Comparison of ENCODE assay signal across 26 cellular contexts in the genomic region with DNA sequence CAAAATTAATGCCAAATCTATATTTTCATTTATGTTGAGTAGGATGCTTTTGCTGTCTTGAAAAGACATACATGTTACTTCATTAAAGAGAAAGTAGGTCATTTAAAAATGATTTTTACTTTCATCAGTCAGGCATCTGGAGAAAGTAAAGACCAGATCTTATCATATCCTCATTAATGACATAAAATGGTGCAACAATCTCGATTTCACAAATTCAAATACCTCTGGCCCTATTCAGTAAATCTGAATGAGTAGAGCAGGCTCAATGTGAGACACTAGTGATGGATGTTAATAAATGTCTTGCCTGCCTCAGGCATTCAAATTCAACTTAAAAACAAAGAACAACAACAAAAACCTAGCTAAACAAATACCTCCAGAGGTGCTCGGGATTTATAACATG.
"Had no signal": no experiment of that assay in that cellular context is flagged by ENCODE, and none has a peak within 500 bp of the region (broad histone marks: within the 10 kb centered on the region; RNA-seq: fewer than 3 reads in every experiment).

No MANE protein-coding gene starts in this region.

- DNase-seq: activated CD4-positive, alpha-beta memory T cell treated with anti-CD3 and anti-CD28 coated beads, Interleukin-2, amount 10 ng/mL, durations not matched to agents 7 days and 5 days; activated CD4-positive, alpha-beta T cell treated with anti-CD3 and anti-CD28 coated beads, Interleukin-2, amount 10 ng/mL, durations not matched to agents 7 days and 5 days; activated CD4-positive, CD25-positive, alpha-beta regulatory T cell; activated gamma-delta T cell; activated naive CD4-positive, alpha-beta T cell treated with anti-CD3 and anti-CD28 coated beads for 36 hours; activated T-cell treated with anti-CD3 and anti-CD28 coated beads for 4 hours; activated T-cell treated with anti-CD3 and anti-CD28 coated beads, Interleukin-2, amount 50 U/mL, for 48 hours; anterior cingulate cortex; cerebellar nuclear complex; MM.1S; NCI-H1105 treated with DMSO at 0.1 percent for 48 hours; NCI-H1436 treated with DMSO at 0.1 percent for 48 hours; NCI-H187; NCI-H2081; NCI-H510A treated with DMSO at 0.1 percent for 48 hours; NK-92 treated with Interleukin-12 subunit alpha and Interleukin-12 subunit beta, amount 100 ng/mL, for 24 hours; OCI-M1; Peyer's patch; Right ventricle myocardium superior; SJCRH30; SK-N-SH; T-helper 1 cell had no signal

- H3K4me2 ChIP-seq: SK-N-SH had no signal

- H3K4me1 Mint-ChIP-seq: activated CD4-positive, alpha-beta memory T cell treated with anti-CD3 and anti-CD28 coated beads, Interleukin-2, amount 10 ng/mL, durations not matched to agents 7 days and 5 days; activated CD4-positive, alpha-beta T cell treated with anti-CD3 and anti-CD28 coated beads, Interleukin-2, amount 10 ng/mL, durations not matched to agents 7 days and 5 days; activated T-helper 17 cell treated with anti-CD3 and anti-CD28 coated beads, Interleukin-2, amount 50 U/mL, for 72 hours had no signal

- H3K27ac Mint-ChIP-seq: activated CD4-positive, alpha-beta memory T cell treated with anti-CD3 and anti-CD28 coated beads, Interleukin-2, amount 10 ng/mL, durations not matched to agents 7 days and 5 days; activated CD4-positive, alpha-beta T cell treated with anti-CD3 and anti-CD28 coated beads, Interleukin-2, amount 10 ng/mL, durations not matched to agents 7 days and 5 days; activated naive CD4-positive, alpha-beta T cell treated with anti-CD3 and anti-CD28 coated beads for 36 hours; activated naive CD8-positive, alpha-beta T cell; activated T-helper 17 cell treated with anti-CD3 and anti-CD28 coated beads, Interleukin-2, amount 50 U/mL, for 72 hours had no signal

- H3K27ac ChIP-seq: Peyer's patch, RWPE1, SJCRH30, VCaP had no signal

- H3K4me3 ChIP-seq: Peyer's patch, SJCRH30 had no signal

- H3K4me1 ChIP-seq: Peyer's patch, SJCRH30 had no signal

- H3K36me3 ChIP-seq: Peyer's patch, SJCRH30 had no signal

- H3K27me3 Mint-ChIP-seq: activated CD4-positive, alpha-beta memory T cell treated with anti-CD3 and anti-CD28 coated beads, Interleukin-2, amount 10 ng/mL, durations not matched to agents 7 days and 5 days; activated CD4-positive, alpha-beta T cell treated with anti-CD3 and anti-CD28 coated beads, Interleukin-2, amount 10 ng/mL, durations not matched to agents 7 days and 5 days; activated naive CD8-positive, alpha-beta T cell; activated T-helper 17 cell treated with anti-CD3 and anti-CD28 coated beads, Interleukin-2, amount 50 U/mL, for 72 hours had no signal

- H3K36me3 Mint-ChIP-seq: activated naive CD8-positive, alpha-beta T cell had no signal

- H3K9me2 ChIP-seq: SK-N-SH had no signal

- ATAC-seq: activated T-helper 17 cell treated with anti-CD3 and anti-CD28 coated beads, Interleukin-2, amount 50 U/mL, for 72 hours had no signal

- H3K9me3 ChIP-seq: Peyer's patch, SJCRH30, SK-N-SH had no signal

- H3K9me3 Mint-ChIP-seq: activated CD4-positive, alpha-beta memory T cell treated with anti-CD3 and anti-CD28 coated beads, Interleukin-2, amount 10 ng/mL, durations not matched to agents 7 days and 5 days; activated CD4-positive, alpha-beta T cell treated with anti-CD3 and anti-CD28 coated beads, Interleukin-2, amount 10 ng/mL, durations not matched to agents 7 days and 5 days; activated naive CD4-positive, alpha-beta T cell treated with anti-CD3 and anti-CD28 coated beads for 36 hours had no signal

- H3K27me3 ChIP-seq: Peyer's patch, SJCRH30 had no signal

- H3K4me3 Mint-ChIP-seq: activated CD4-positive, alpha-beta memory T cell treated with anti-CD3 and anti-CD28 coated beads, Interleukin-2, amount 10 ng/mL, durations not matched to agents 7 days and 5 days; activated CD4-positive, alpha-beta T cell treated with anti-CD3 and anti-CD28 coated beads, Interleukin-2, amount 10 ng/mL, durations not matched to agents 7 days and 5 days; activated naive CD4-positive, alpha-beta T cell treated with anti-CD3 and anti-CD28 coated beads for 36 hours; activated naive CD8-positive, alpha-beta T cell; activated T-helper 17 cell treated with anti-CD3 and anti-CD28 coated beads, Interleukin-2, amount 50 U/mL, for 72 hours had no signal
